Comparison of ENCODE assay signal across 19 cellular contexts in genomic region chr14:85481471-85481870, GRCh38. TPM values are rescaled to one million over a fixed set of nuclear protein-coding genes. Genes with fewer than 3 reads are reported as not detected.
DNase-seq lines count a peak whose midpoint lies in the region; ATAC-seq and TF ChIP-seq lines count a peak whose summit lies in the region.
"Had no signal": no experiment of that assay in that cellular context is flagged by ENCODE, and none has a peak within 500 bp of the region (broad histone marks: within the 10 kb centered on the region; RNA-seq: fewer than 3 reads in every experiment).

No MANE protein-coding gene starts in this region.

- BruUV-seq in Caco-2 (replicated peaks; lab: Mats Ljungman, UMichigan): no TSS peak

- H3K4me3 ChIP-seq in Caco-2 (ENCODE audit: low read depth, low read length): no peak overlapping the region
- no peak overlapping the region for H3K4me3 ChIP-seq in body of pancreas
- no peak overlapping the region for H3K4me3 ChIP-seq in mucosa of descending colon
- H3K4me3 ChIP-seq in tibial artery: no peak overlapping the region
- H3K4me3 ChIP-seq: BLaER1, HAP-1 had no signal

- peak overlapping the region; percentile 75 for H3K27ac Mint-ChIP-seq in Caco-2 (ENCODE audit: unreplicated experiment)
- H3K27ac Mint-ChIP-seq: B cell; CD4-positive, CD25-positive, alpha-beta regulatory T cell; CD8-positive, alpha-beta T cell; HFFc6 had no signal

- no peak for DNase-seq in Caco-2
- no peak for DNase-seq in body of pancreas
- DNase-seq in mucosa of descending colon: no peak
- no peak for DNase-seq in GF-D8 (lab: John Stamatoyannopoulos, UW)
- DNase-seq in tibial artery: no peak
- DNase-seq in NCI-H345 (lab: John Stamatoyannopoulos, UW): no peak
- DNase-seq: CD4-positive, CD25-positive, alpha-beta regulatory T cell; CD8-positive, alpha-beta T cell; DMS 273 treated with DMSO at 0.1 percent for 48 hours; DMS79; EL; GDM1; GOT3; HFFc6 had no signal

- POLR2A ChIA-PET in Caco-2 (lab: Charles Lee): no interaction called here

- H3K27me3 ChIP-seq in Caco-2 (replicated peaks; ENCODE audit: control insufficient read depth, insufficient read depth, low read length): no peaks in the 10 kb centered on the region
- H3K27me3 ChIP-seq in body of pancreas: no peaks in the 10 kb centered on the region
- no peaks in the 10 kb centered on the region for H3K27me3 ChIP-seq in tibial artery
- H3K27me3 ChIP-seq: BLaER1 had no signal

- no peaks in the 10 kb centered on the region for H3K36me3 Mint-ChIP-seq in Caco-2 (ENCODE audit: insufficient read depth, unreplicated experiment)
- H3K36me3 Mint-ChIP-seq: CD4-positive, CD25-positive, alpha-beta regulatory T cell; CD8-positive, alpha-beta T cell had no signal

- TF ChIP-seq CTCF in Caco-2 (IDR thresholded peaks at IDR 0.05; ENCODE audit: insufficient read depth in 1 of 2, low read depth in 1 of 2, low read length in 1 of 2, severe bottlenecking in 1 of 2, unreplicated experiment in 1 of 2) (no peak), body of pancreas (IDR thresholded peaks at IDR 0.05) (no peak), mucosa of descending colon (IDR thresholded peaks at IDR 0.05) (no peak), tibial artery (IDR thresholded peaks at IDR 0.05) (no peak)

- ATAC-seq in body of pancreas (no peak), mucosa of descending colon (peak; percentile 46)
- ATAC-seq: CD8-positive, alpha-beta T cell had no signal

- no peaks in the 10 kb centered on the region for H3K36me3 ChIP-seq in Caco-2 (ENCODE audit: control insufficient read depth, insufficient read depth, low read length)
- H3K36me3 ChIP-seq in body of pancreas (replicated peaks in 1 of 2; ENCODE audit: insufficient read depth in 1 of 2, low read depth in 2 of 2): no peaks in the 10 kb centered on the region
- no peaks in the 10 kb centered on the region for H3K36me3 ChIP-seq in mucosa of descending colon (ENCODE audit: low read depth)
- H3K36me3 ChIP-seq in tibial artery: no peaks in the 10 kb centered on the region
- H3K36me3 ChIP-seq: BLaER1, HAP-1 had no signal

- H3K9me3 ChIP-seq in Caco-2: no peaks in the 10 kb centered on the region
- no peaks in the 10 kb centered on the region for H3K9me3 ChIP-seq in body of pancreas
- H3K9me3 ChIP-seq in mucosa of descending colon: no peaks in the 10 kb centered on the region
- no peaks in the 10 kb centered on the region for H3K9me3 ChIP-seq in tibial artery
- H3K9me3 ChIP-seq: BLaER1, HAP-1 had no signal

- CTCF ChIA-PET in Caco-2 (lab: Charles Lee): no interaction called here

- no peak overlapping the region for H3K4me3 Mint-ChIP-seq in Caco-2 (ENCODE audit: unreplicated experiment)
- H3K4me3 Mint-ChIP-seq: B cell; CD4-positive, CD25-positive, alpha-beta regulatory T cell; CD8-positive, alpha-beta T cell; HFFc6 had no signal

- peaks cover 37% of the 10 kb centered on the region for H3K4me1 Mint-ChIP-seq in Caco-2 (ENCODE audit: low read depth, unreplicated experiment)
- H3K4me1 Mint-ChIP-seq: B cell; CD4-positive, CD25-positive, alpha-beta regulatory T cell had no signal

- no peaks in the 10 kb centered on the region for H3K27me3 Mint-ChIP-seq in Caco-2 (ENCODE audit: insufficient read depth, unreplicated experiment)
- H3K27me3 Mint-ChIP-seq: B cell; CD4-positive, CD25-positive, alpha-beta regulatory T cell had no signal

- H3K27ac ChIP-seq in body of pancreas (peak overlapping the region; percentile 75 to 92 (median 88)), tibial artery (no peak overlapping the region)
- H3K27ac ChIP-seq: 22Rv1, BLaER1, C4-2B had no signal

- peaks cover 36% of the 10 kb centered on the region for H3K4me1 ChIP-seq in Caco-2
- H3K4me1 ChIP-seq in body of pancreas: peaks cover 76% of the 10 kb centered on the region
- H3K4me1 ChIP-seq in mucosa of descending colon (ENCODE audit: low read depth): peaks cover 6% of the 10 kb centered on the region
- peaks cover 0 to 8% (median 0%) of the 10 kb centered on the region in 4 donors for H3K4me1 ChIP-seq in tibial artery
- H3K4me1 ChIP-seq: BLaER1, HAP-1 had no signal

- WGBS in body of pancreas, 2 donors: 15 to 16% methylated on average over 3 of the region's 3 CpGs

- intact Hi-C loops in Caco-2 (cut with micrococcal nuclease; ENCODE audit: unreplicated experiment): no loop called here
- intact Hi-C loops in body of pancreas (cut with DNase I): no loop called here
- intact Hi-C loops in mucosa of descending colon (cut with DNase I, micrococcal nuclease): no loop called here
- intact Hi-C loops in tibial artery (cut with DNase I; ENCODE audit: low total_unique reads): no loop called here

- no peaks in the 10 kb centered on the region for H3K9me3 Mint-ChIP-seq in Caco-2 (ENCODE audit: unreplicated experiment)
- H3K9me3 Mint-ChIP-seq: HFFc6 had no signal

- TF ChIP-seq POLR2A in body of pancreas (IDR thresholded peaks at IDR 0.05): no peak

RNA-seq across cellular contexts. Expression of gene FLRT2, which starts 48.5 kb away (rescaled TPM):
- total RNA-seq in Caco-2 (2022) (0.07 and 0.43 TPM in 2 replicates), body of pancreas (100 to 1,000 TPM in 1 of 2 donors, 10 to 100 TPM in 1; 37.6 to 114 TPM), mucosa of descending colon (10 to 100 TPM in 1 of 3 donors, 1 to 10 TPM in 2; 4.9 to 14.6 (median 7.1) TPM)
- total RNA-seq: B cell; CD4-positive, CD25-positive, alpha-beta regulatory T cell; CD8-positive, alpha-beta T cell had no signal

Comparison
In these comparisons a context has a peak if more than half of its experiments do, and no peak if none do; other contexts are left out.
1. H3K27ac ChIP-seq: peak in body of pancreas (4 of 4); none in tibial artery (0 of 2).